22 cellular contexts compared by ENCODE assay signal in genomic region chr3:160808838-160809237, GRCh38. TPM values are rescaled to one million over a fixed set of nuclear protein-coding genes. Genes with fewer than 3 reads are reported as not detected.
DNase-seq lines count a peak whose midpoint lies in the region; ATAC-seq, FAIRE-seq and TF ChIP-seq lines count a peak whose summit lies in the region.
"Had no signal": no experiment of that assay in that cellular context is flagged by ENCODE, and none has a peak within 500 bp of the region (broad histone marks: within the 10 kb centered on the region; RNA-seq: fewer than 3 reads in every experiment).

No MANE protein-coding gene starts in this region.

- no peak for TF ChIP-seq CTCF in liver (IDR thresholded peaks at IDR 0.05; ENCODE audit: low read depth, low read length, missing input control)
- no peak for TF ChIP-seq CTCF in HepG2 (CRISPR knock-in tag; IDR thresholded peaks at IDR 0.05)
- TF ChIP-seq CTCF in gastroesophageal sphincter (IDR thresholded peaks at IDR 0.05) = no peak
- no peak for TF ChIP-seq CTCF in nephron (IDR thresholded peaks at IDR 0.05; ENCODE audit: unreplicated experiment in 3 of 3)
- no peak for TF ChIP-seq CTCF in upper lobe of right lung (IDR thresholded peaks at IDR 0.05)

- FAIRE-seq in HepG2 (lab: Jason Lieb, UNC) = no peak

- H3K4me3 ChIP-seq in liver (ENCODE audit: low read depth in 1 of 3, low read length in 3 of 3) (no peak overlapping the region), HepG2 (replicated peaks in 1 of 3; ENCODE audit: insufficient read depth in 1 of 3, low read depth in 2 of 3, low read length in 3 of 3) (no peak overlapping the region), gastroesophageal sphincter (no peak overlapping the region), upper lobe of right lung (no peak overlapping the region)
- H3K4me3 ChIP-seq: MG63 had no signal

- no peaks in the 10 kb centered on the region for H3K27me3 ChIP-seq in liver (ENCODE audit: control insufficient read depth in 4 of 4, insufficient read depth in 4 of 4, low read length in 3 of 4)
- no peaks in the 10 kb centered on the region for H3K27me3 ChIP-seq in HepG2 (ENCODE audit: control insufficient read depth in 1 of 2, insufficient read depth in 2 of 2, low read length in 2 of 2)
- H3K27me3 ChIP-seq in gastroesophageal sphincter = no peaks in the 10 kb centered on the region
- H3K27me3 ChIP-seq in upper lobe of right lung = no peaks in the 10 kb centered on the region
- H3K27me3 ChIP-seq: MG63 had no signal

- H3K4me1 Mint-ChIP-seq in nephron = peaks cover 36% of the 10 kb centered on the region

- H3K4me2 ChIP-seq in HepG2 (ENCODE audit: low read depth, low read length) = no peak overlapping the region

- H3K9ac ChIP-seq in liver (ENCODE audit: low read depth in 1 of 2, low read length in 2 of 2) (no peak overlapping the region), HepG2 (ENCODE audit: insufficient read depth, low read depth, low read length) (no peak overlapping the region)

- no peak for ATAC-seq in HepG2
- no peak for ATAC-seq in gastroesophageal sphincter
- peak; percentile 15 for ATAC-seq in upper lobe of right lung
- no peak for ATAC-seq in GM18907 (IDR thresholded peaks at IDR 0.05; ENCODE audit: unreplicated experiment)
- ATAC-seq: naive thymus-derived CD8-positive, alpha-beta T cell had no signal

- H3K4me3 Mint-ChIP-seq in nephron = no peak overlapping the region
- H3K4me3 Mint-ChIP-seq: CD4-positive, CD25-positive, alpha-beta regulatory T cell; naive thymus-derived CD8-positive, alpha-beta T cell had no signal

- no peaks in the 10 kb centered on the region for H3K9me3 Mint-ChIP-seq in nephron
- H3K9me3 Mint-ChIP-seq: CD4-positive, CD25-positive, alpha-beta regulatory T cell; naive thymus-derived CD8-positive, alpha-beta T cell had no signal

- H2AFZ ChIP-seq in HepG2 (ENCODE audit: low read length) = no peak overlapping the region

- no peaks in the 10 kb centered on the region for H3K27me3 Mint-ChIP-seq in nephron (ENCODE audit: low read depth)
- H3K27me3 Mint-ChIP-seq: progenitor cell of endocrine pancreas had no signal

- WGBS in liver = 33% methylated on average over 3 of the region's 3 CpGs
- WGBS in HepG2 (ENCODE audit: low lambda C conversion rate) = 23% methylated on average over 3 of the region's 3 CpGs
- 33 to 53% methylated on average over 2 to 3 of the region's 3 CpGs for WGBS in gastroesophageal sphincter (ENCODE audit: low coverage in 1 of 2), 2 donors

- peak overlapping the region in 2 of 3 experiments; percentile 67 to 80 for H3K27ac Mint-ChIP-seq in nephron
- H3K27ac Mint-ChIP-seq: CD4-positive, CD25-positive, alpha-beta regulatory T cell had no signal

- H3K27ac ChIP-seq in liver (ENCODE audit: low read depth in 1 of 2, low read length in 2 of 2) (peak overlapping the region; percentile 35 to 62), HepG2 (ENCODE audit: extremely low read length, insufficient read depth, low read length) (no peak overlapping the region), gastroesophageal sphincter (peak overlapping the region in 3 of 4 donors; percentile 21 to 60 (median 46)), upper lobe of right lung (no peak overlapping the region)

- POLR2A ChIA-PET in HepG2 (lab: Yijun Ruan, JAX) = no interaction called here

- H4K20me1 ChIP-seq in HepG2 (ENCODE audit: insufficient read depth, low read length) = no peaks in the 10 kb centered on the region

- in situ Hi-C loops in HepG2 (cut with HindIII; ENCODE audit: extremely low pct_ligation_motif_present, low pct_unique_long_range_greater_than_20kb) = no loop called here

- no peaks in the 10 kb centered on the region for H3K79me2 ChIP-seq in HepG2 (ENCODE audit: insufficient read depth, low read length)

- peaks cover 9 to 33% (median 22%) of the 10 kb centered on the region in 4 donors for H3K4me1 ChIP-seq in liver (ENCODE audit: control insufficient read depth in 4 of 4, insufficient read depth in 4 of 4, low read length in 3 of 4)
- H3K4me1 ChIP-seq in HepG2 (ENCODE audit: insufficient read depth, low read length) = no peaks in the 10 kb centered on the region
- peaks cover 23 to 90% (median 42%) of the 10 kb centered on the region in 3 donors for H3K4me1 ChIP-seq in gastroesophageal sphincter
- H3K4me1 ChIP-seq in upper lobe of right lung = peaks cover 4% of the 10 kb centered on the region

- no peak for DNase-seq in HepG2 (ENCODE audit: low spot score)
- no peak for DNase-seq in upper lobe of right lung
- no peak for DNase-seq in activated CD4-positive, alpha-beta T cell treated with anti-CD3 and anti-CD28 coated beads for 4 hours
- no peak for DNase-seq in NCI-H526 (lab: John Stamatoyannopoulos, UW)
- DNase-seq: ACHN; activated CD4-positive, alpha-beta T cell treated with anti-CD3 and anti-CD28 coated beads, Interleukin-2, amount 50 U/mL, for 48 hours; activated naive CD4-positive, alpha-beta T cell; CD4-positive, CD25-positive, alpha-beta regulatory T cell; IMR-90; mammary epithelial cell; MG63; naive thymus-derived CD8-positive, alpha-beta T cell; NCI-H1930; SHP77 treated with DMSO at 0.1 percent for 48 hours; stimulated activated CD4-positive, alpha-beta T cell treated with anti-CD3 and anti-CD28 coated beads, Interleukin-12 subunit alpha, Interleukin-12 subunit beta, amount 100 ng/mL, for 4 hours; stimulated activated CD8-positive, alpha-beta memory T cell treated with anti-CD3 and anti-CD28 coated beads, Interleukin-4, amount 100 ng/mL, for 48 hours; T-helper 1 cell had no signal

- no peak for TF ChIP-seq RAD21 in liver (IDR thresholded peaks at IDR 0.05)
- no peak for TF ChIP-seq RAD21 in HepG2 (CRISPR knock-in tag; IDR thresholded peaks at IDR 0.05)

- no peaks in the 10 kb centered on the region for H3K9me3 ChIP-seq in liver (ENCODE audit: control insufficient read depth in 4 of 4, low read length in 3 of 4)
- H3K9me3 ChIP-seq in HepG2 (ENCODE audit: low read length) = no peaks in the 10 kb centered on the region
- no peaks in the 10 kb centered on the region for H3K9me3 ChIP-seq in gastroesophageal sphincter
- H3K9me3 ChIP-seq in upper lobe of right lung = no peaks in the 10 kb centered on the region
- H3K9me3 ChIP-seq: MG63 had no signal

- no peaks in the 10 kb centered on the region for H3K36me3 ChIP-seq in liver (ENCODE audit: control insufficient read depth in 4 of 4, insufficient read depth in 3 of 4, low read depth in 1 of 4, low read length in 3 of 4)
- H3K36me3 ChIP-seq in HepG2 (replicated peaks in 1 of 2; ENCODE audit: control insufficient read depth in 1 of 2, insufficient read depth in 2 of 2, low read length in 2 of 2) = no peaks in the 10 kb centered on the region
- H3K36me3 ChIP-seq in gastroesophageal sphincter = no peaks in the 10 kb centered on the region
- no peaks in the 10 kb centered on the region for H3K36me3 ChIP-seq in upper lobe of right lung
- H3K36me3 ChIP-seq: MG63 had no signal

- H3K36me3 Mint-ChIP-seq in nephron (ENCODE audit: low read depth) = no peaks in the 10 kb centered on the region
- H3K36me3 Mint-ChIP-seq: CD4-positive, CD25-positive, alpha-beta regulatory T cell; naive thymus-derived CD8-positive, alpha-beta T cell had no signal

- intact Hi-C loops in HepG2 (cut with micrococcal nuclease; ENCODE audit: unreplicated experiment) (no loop called here), upper lobe of right lung (cut with DNase I) (no loop called here)

- no TSS peak for BruUV-seq in HepG2 (replicated peaks; lab: Mats Ljungman, UMichigan)

- TF ChIP-seq EP300 in HepG2 (IDR thresholded peaks at IDR 0.05; ENCODE audit: low read depth in 2 of 2, low read length in 2 of 2) (no peak), HepG2 (CRISPR knock-in tag; IDR thresholded peaks at IDR 0.05; ENCODE audit: borderline replicate concordance) (no peak), gastroesophageal sphincter (IDR thresholded peaks at IDR 0.05) (no peak)

- no peak for TF ChIP-seq POLR2A in HepG2 (IDR thresholded peaks at IDR 0.05; ENCODE audit: insufficient read depth in 1 of 2, low read depth in 2 of 2, low read length in 2 of 2)
- no peak for TF ChIP-seq POLR2A in gastroesophageal sphincter (IDR thresholded peaks at IDR 0.05)

- CTCF ChIA-PET in HepG2 (lab: Yijun Ruan, JAX; ENCODE audit: low intra/inter-chr PET ratio, low total read pairs) = no interaction called here

TF ChIP-seq in liver, 16 proteins besides CTCF, POLR2A, EP300 and RAD21 (continues in another document):
- TF ChIP-seq GABPA (IDR thresholded peaks at IDR 0.05 in 1 of 2, conservative IDR thresholded peaks at IDR 0.05 in 1 of 2) (no peak), RXRA (IDR thresholded peaks at IDR 0.05) (peak; percentile 5 to 48), JUND (IDR thresholded peaks at IDR 0.05) (peak in 1 of 2 donors; percentile 35), SP1 (IDR thresholded peaks at IDR 0.05) (peak; percentile 18)

TF ChIP-seq in HepG2, 621 proteins besides CTCF, POLR2A, EP300 and RAD21 (continues in another document):
- TF ChIP-seq PHF21A (CRISPR knock-in tag; IDR thresholded peaks at IDR 0.05) = no peak
- no peak for TF ChIP-seq ZNF781 (CRISPR knock-in tag; IDR thresholded peaks at IDR 0.05; ENCODE audit: borderline replicate concordance, not compliant biosample characterization)
- TF ChIP-seq RARA (CRISPR knock-in tag; IDR thresholded peaks at IDR 0.05) = no peak

RNA-seq across cellular contexts. Expression of gene PPM1L, which starts 52.8 kb away (rescaled TPM):
- total RNA-seq in liver (1 to 10 TPM; 6.1 to 8.5 TPM), HepG2 (2016; rRNA removed; fragmentation: Illumina TruSeq; extraction: Trizol) (1.4 TPM in 2 replicates), gastroesophageal sphincter (10 to 100 TPM; 47.4 to 93.1 (median 60.6) TPM), upper lobe of right lung (13.5 TPM)
- polyA plus RNA-seq in liver (1 to 10 TPM; 1.6 to 3.5 TPM), HepG2 (2011; rRNA removed) (0.22 and 0.35 TPM in 2 replicates)
- under 0.01 and 0.09 TPM in 2 replicates for total RNA-seq in HepG2 (2016; cell fraction: cytosol; rRNA removed; fragmentation: Illumina TruSeq; extraction: Trizol; ENCODE audit: low read depth)
- total RNA-seq in HepG2 (2016; cell fraction: insoluble cytoplasmic fraction; rRNA removed; fragmentation: Illumina TruSeq; extraction: Trizol) = 0.54 and 1.3 TPM in 2 replicates
- 0.28 and 0.43 TPM in 2 replicates for total RNA-seq in HepG2 (2016; cell fraction: membrane; rRNA removed; fragmentation: Illumina TruSeq; extraction: Trizol)
- total RNA-seq in HepG2 (2016; cell fraction: nucleus; rRNA removed; fragmentation: Illumina TruSeq; extraction: Trizol) = 2.1 and 2.4 TPM in 2 replicates
- 0.13 and 0.21 TPM in 2 replicates for polyA plus RNA-seq in HepG2 (2011; cell fraction: cytosol; rRNA removed)
- 0.31 and 0.52 TPM in 2 replicates for polyA plus RNA-seq in HepG2 (2011; cell fraction: nucleus; rRNA removed)
- 0.17 and 0.24 TPM in 2 replicates for polyA plus RNA-seq in HepG2 (2012)
- 0.05 and 0.06 TPM in 2 replicates for polyA plus RNA-seq in HepG2 (2016; cell fraction: cytosol; fragmentation: Illumina TruSeq; extraction: Trizol; ENCODE audit: low read depth)
- polyA plus RNA-seq in HepG2 (2016; cell fraction: insoluble cytoplasmic fraction; fragmentation: Illumina TruSeq; extraction: Trizol; ENCODE audit: low read depth) = 0.32 and 0.36 TPM in 2 replicates
- polyA plus RNA-seq in HepG2 (2016; cell fraction: membrane; fragmentation: Illumina TruSeq; extraction: Trizol; ENCODE audit: low read depth) = 0.07 and 0.08 TPM in 2 replicates
- polyA plus RNA-seq in HepG2 (2016; cell fraction: nucleus; fragmentation: Illumina TruSeq; extraction: Trizol; ENCODE audit: insufficient read depth, low read depth) = 0.79 and 1.7 TPM in 2 replicates
- polyA minus RNA-seq in HepG2 (2011; rRNA and poly(A)+ RNA removed; ENCODE audit: low replicate concordance) = 1.4 and 22.7 TPM in 2 replicates
- polyA minus RNA-seq in HepG2 (2011; cell fraction: cytosol; rRNA and poly(A)+ RNA removed) = 0.44 and 0.99 TPM in 2 replicates
- 1.0 and 1.4 TPM in 2 replicates for polyA minus RNA-seq in HepG2 (2011; cell fraction: nucleus; rRNA and poly(A)+ RNA removed)

Comparison
In these comparisons a context has a peak if more than half of its experiments do, and no peak if none do; other contexts are left out.
1. H3K27ac ChIP-seq: peak in liver (2 of 2) and gastroesophageal sphincter (3 of 4); none in HepG2 (single experiment) and upper lobe of right lung (single experiment).